Comparison of ENCODE assay signal across 19 cellular contexts in genomic region chr3:122219242-122219872, GRCh38. TPM values are rescaled to one million over a fixed set of nuclear protein-coding genes. Genes with fewer than 3 reads are reported as not detected.
DNase-seq lines count a peak whose midpoint lies in the region; ATAC-seq, FAIRE-seq and TF ChIP-seq lines count a peak whose summit lies in the region.
"Had no signal": no experiment of that assay in that cellular context is flagged by ENCODE, and none has a peak within 500 bp of the region (broad histone marks: within the 10 kb centered on the region; RNA-seq: fewer than 3 reads in every experiment).

No MANE protein-coding gene starts in this region.

- peak; percentile 62 for FAIRE-seq in bronchial epithelial cell (lab: Jason Lieb, UNC)
- FAIRE-seq: A204.1, D721Med, GM19239 had no signal

- H3K36me3 ChIP-seq in bronchial epithelial cell (ENCODE audit: control insufficient read depth, insufficient read depth, low read length) (no peaks in the 10 kb centered on the region), right lobe of liver (no peaks in the 10 kb centered on the region)
- H3K36me3 ChIP-seq: HAP-1 had no signal

- H3K27me3 ChIP-seq in bronchial epithelial cell (ENCODE audit: control insufficient read depth, insufficient read depth, low read length) (peaks cover 3% of the 10 kb centered on the region), right lobe of liver (no peaks in the 10 kb centered on the region)

- no peaks in the 10 kb centered on the region for H3K27me3 Mint-ChIP-seq in glutamatergic neuron (ENCODE audit: unreplicated experiment)

- ATAC-seq in right lobe of liver: peak in 3 of 4 donors; percentile 23 to 73 (median 65)

- no peak for TF ChIP-seq CTCF in bronchial epithelial cell (IDR thresholded peaks at IDR 0.05; ENCODE audit: insufficient read depth, low read length, severe bottlenecking)
- no peak for TF ChIP-seq CTCF in right lobe of liver (IDR thresholded peaks at IDR 0.05)
- no peak for TF ChIP-seq CTCF in glutamatergic neuron (IDR thresholded peaks at IDR 0.05; ENCODE audit: partially characterized antibody, unreplicated experiment)

- no peak overlapping the region for H3K4me3 Mint-ChIP-seq in glutamatergic neuron (ENCODE audit: unreplicated experiment)
- H3K4me3 Mint-ChIP-seq: CD4-positive, alpha-beta T cell had no signal

- H3K4me1 ChIP-seq in right lobe of liver: peaks cover 0 to 8% (median 0%) of the 10 kb centered on the region in 4 donors
- H3K4me1 ChIP-seq: Caco-2, HAP-1 had no signal

- H3K27ac ChIP-seq in right lobe of liver: no peak overlapping the region
- H3K27ac ChIP-seq: C4-2B had no signal

- H3K36me3 Mint-ChIP-seq in glutamatergic neuron (ENCODE audit: unreplicated experiment): no peaks in the 10 kb centered on the region

- no peak for TF ChIP-seq POLR2A in right lobe of liver (IDR thresholded peaks at IDR 0.05)

- H3K9me3 ChIP-seq in right lobe of liver: no peaks in the 10 kb centered on the region
- H3K9me3 ChIP-seq: Caco-2, HAP-1 had no signal

- no peak overlapping the region for H3K4me3 ChIP-seq in bronchial epithelial cell (ENCODE audit: low read depth, low read length)
- no peak overlapping the region for H3K4me3 ChIP-seq in right lobe of liver
- H3K4me3 ChIP-seq: HAP-1 had no signal

- H3K4me1 Mint-ChIP-seq in glutamatergic neuron (ENCODE audit: low read depth, unreplicated experiment): no peaks in the 10 kb centered on the region

- peak; percentile 7 for DNase-seq in M059J (ENCODE audit: low read depth)
- peak; percentile 14 for DNase-seq in bronchial epithelial cell (ENCODE audit: low read depth)
- peak in 1 of 3 donors; percentile 15 for DNase-seq in right lobe of liver
- DNase-seq in mesenteric fat pad (ENCODE audit: low spot score): no peak
- DNase-seq in AG08395 (ENCODE audit: low spot score): no peak
- DNase-seq in NCI-H1092 treated with DMSO at 0.1 percent for 48 hours (lab: John Stamatoyannopoulos, UW): no peak
- no peak for DNase-seq in glutamatergic neuron
- DNase-seq: ACHN; AML-193; Caco-2; CD4-positive, alpha-beta T cell; DMS79 treated with DMSO at 0.1 percent for 48 hours; GF-D8 had no signal

- WGBS in right lobe of liver (ENCODE audit: insufficient coverage, low coverage, low lambda C conversion rate, missing lambda C conversion rate): no CpG with 5 or more reads among the region's 1 CpG

- H3K9me3 Mint-ChIP-seq in glutamatergic neuron (ENCODE audit: unreplicated experiment): peaks cover 2% of the 10 kb centered on the region
- H3K9me3 Mint-ChIP-seq: CD4-positive, alpha-beta T cell had no signal

- H3K27ac Mint-ChIP-seq in glutamatergic neuron (ENCODE audit: unreplicated experiment): no peak overlapping the region
- H3K27ac Mint-ChIP-seq: CD4-positive, alpha-beta T cell had no signal

- intact Hi-C loops in right lobe of liver (cut with DNase I): no loop called here

RNA-seq across cellular contexts. Expression of gene CASR, which starts 35.9 kb away (rescaled TPM):
- total RNA-seq in M059J (2014; rRNA removed; shearing (Covaris generic)): not detected in 2 replicates
- total RNA-seq in bronchial epithelial cell (not detected in 2 replicates), right lobe of liver (under 1 TPM in 5 of 6 experiments, not detected in 1; 0.06 to 0.16 (median 0.13) TPM), mesenteric fat pad (not detected), glutamatergic neuron (ENCODE audit: unreplicated experiment) (not detected)
- total RNA-seq: Caco-2, H4 had no signal

Comparison
In these comparisons a context has a peak if more than half of its experiments do, and no peak if none do; other contexts are left out.
1. DNase-seq: peak in M059J (single experiment) and bronchial epithelial cell (single experiment); none in mesenteric fat pad (single experiment), AG08395 (single experiment), NCI-H1092 treated with DMSO at 0.1 percent for 48 hours (single experiment) and glutamatergic neuron (single experiment).